Comparison of ENCODE assay signal across 27 cellular contexts in the genomic region with DNA sequence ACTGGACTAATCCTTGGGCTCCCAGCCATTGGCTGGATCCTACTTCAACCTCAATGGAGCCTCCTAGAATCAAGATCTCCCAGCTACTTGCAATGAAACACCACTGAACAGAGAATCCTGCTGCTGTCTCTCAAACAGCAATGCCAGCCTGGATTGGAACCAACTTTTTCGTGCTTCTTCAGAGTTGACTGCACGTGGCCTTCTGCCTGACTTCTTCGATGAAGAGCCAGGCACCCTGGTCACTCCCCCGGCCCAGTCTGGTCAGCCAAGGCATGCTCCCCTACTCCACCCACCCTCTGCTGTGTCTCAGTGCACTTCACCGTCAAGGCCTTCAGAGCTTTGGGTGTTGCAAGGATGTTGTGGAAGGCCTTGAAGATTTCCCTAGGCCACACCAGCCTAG.
"Had no signal": no experiment of that assay in that cellular context is flagged by ENCODE, and none has a peak within 500 bp of the region (broad histone marks: within the 10 kb centered on the region; RNA-seq: fewer than 3 reads in every experiment).

No MANE protein-coding gene starts in this region.

- ATAC-seq: left colon; left lung; lower lobe of right lung; natural killer cell; right lobe of liver; stimulated activated naive B cell treated with anti-CD40 and anti-IgM and Interleukin-4, amounts not matched to agents 10 μg/mL and 1 μg/mL and 100 μg/mL, for 72 hours; stimulated activated naive CD8-positive, alpha-beta T cell treated with anti-CD3 and anti-CD28 coated beads, Interleukin-15, Interleukin-2, amounts not matched to agents 100 U/mL and 50 U/mL, for 24 hours had no signal

- H3K4me1 ChIP-seq: left lung, lower lobe of right lung, right atrium auricular region, right lobe of liver, stomach, testis, tibial artery, uterus had no signal

- H3K27ac ChIP-seq: left lung, lower lobe of right lung, neural progenitor cell, ovary, right atrium auricular region, right lobe of liver, skin epidermis, stomach, testis, tibial artery, uterus had no signal

- H3K9me3 ChIP-seq: left lung, lower lobe of right lung, ovary, right atrium auricular region, right lobe of liver, stomach, testis, tibial artery, uterus had no signal

- H3K4me3 ChIP-seq: left lung, lower lobe of right lung, neural progenitor cell, ovary, right atrium auricular region, right lobe of liver, skin epidermis, stomach, testis, tibial artery, uterus had no signal

- H3K27me3 ChIP-seq: neural progenitor cell, ovary, right atrium auricular region, right lobe of liver, stomach, testis, uterus had no signal

- H3K36me3 ChIP-seq: left lung, lower lobe of right lung, neural progenitor cell, ovary, right atrium auricular region, right lobe of liver, stomach, tibial artery, uterus had no signal

- DNase-seq: hypothalamus; immature natural killer cell; kidney; left colon; left lung; lower lobe of right lung; mammary epithelial cell; mesenchymal stem cell; naive B cell; natural killer cell; nephron progenitor cell; ovary; right lobe of liver; stimulated activated CD4-positive, alpha-beta T cell treated with anti-CD3 and anti-CD28 coated beads, Interleukin-12 subunit alpha, Interleukin-12 subunit beta, amount 100 ng/mL, for 4 hours; stimulated activated CD4-positive, alpha-beta T cell treated with anti-CD3 and anti-CD28 coated beads, Interleukin-15, amount 100 ng/mL, for 24 hours; stimulated activated CD4-positive, alpha-beta T cell treated with anti-CD3 and anti-CD28 coated beads, Interleukin-2, amount 100 ng/mL, for 24 hours; stimulated activated CD4-positive, alpha-beta T cell treated with anti-CD3 and anti-CD28 coated beads, Interleukin-4, amount 100 ng/mL, for 1 hour; stimulated activated naive B cell treated with anti-CD40 and anti-IgM and Interleukin-4, amounts not matched to agents 10 μg/mL and 1 μg/mL and 100 μg/mL, for 72 hours; stimulated activated naive CD8-positive, alpha-beta T cell treated with anti-CD3 and anti-CD28 coated beads, Interleukin-15, Interleukin-2, amounts not matched to agents 100 U/mL and 50 U/mL, for 24 hours; stomach; testis; trophoblast cell; uterus had no signal
